Comparison of ENCODE assay signal across 19 cellular contexts in genomic region chr10:96272986-96273280, GRCh38. TPM values are rescaled to one million over a fixed set of nuclear protein-coding genes. Genes with fewer than 3 reads are reported as not detected.
DNase-seq lines count a peak whose midpoint lies in the region; ATAC-seq, FAIRE-seq and TF ChIP-seq lines count a peak whose summit lies in the region.
"Had no signal": no experiment of that assay in that cellular context is flagged by ENCODE, and none has a peak within 500 bp of the region (broad histone marks: within the 10 kb centered on the region; RNA-seq: fewer than 3 reads in every experiment).

No MANE protein-coding gene starts in this region.

- peak overlapping the region; percentile 98 for H3K4me3 ChIP-seq in OCI-LY3 (ENCODE audit: low read length)
- H3K4me3 ChIP-seq in keratinocyte (ENCODE audit: control insufficient read depth in 2 of 3, extremely low read depth in 1 of 3, insufficient read depth in 2 of 3, low read depth in 1 of 3, low read length in 3 of 3), result no peak overlapping the region
- H3K4me3 ChIP-seq in PC-3 (ENCODE audit: low read length), result no peak overlapping the region
- H3K4me3 ChIP-seq: heart left ventricle had no signal

- peaks cover 46% of the 10 kb centered on the region for H3K4me1 ChIP-seq in OCI-LY3 (ENCODE audit: low read length)
- peaks cover 44% of the 10 kb centered on the region for H3K4me1 ChIP-seq in keratinocyte (ENCODE audit: control insufficient read depth, extremely low read depth, insufficient read depth, low read length)
- no peaks in the 10 kb centered on the region for H3K4me1 ChIP-seq in PC-3 (ENCODE audit: insufficient read depth, low read length)

- peak overlapping the region; percentile 97 for H3K27ac Mint-ChIP-seq in type B pancreatic cell
- H3K27ac Mint-ChIP-seq: CD8-positive, alpha-beta T cell; HFFc6; naive thymus-derived CD4-positive, alpha-beta T cell had no signal

- peaks cover 22% of the 10 kb centered on the region for H4K20me1 ChIP-seq in OCI-LY3 (ENCODE audit: insufficient read depth, low read length)
- H4K20me1 ChIP-seq in keratinocyte (ENCODE audit: control insufficient read depth, extremely low read depth, insufficient read depth, low read length), result no peaks in the 10 kb centered on the region
- H4K20me1 ChIP-seq in PC-3 (ENCODE audit: low read length), result no peaks in the 10 kb centered on the region

- dilution Hi-C loops in keratinocyte (cut with MboI; ENCODE audit: extremely low pct_ligation_motif_present, low sequenced_read_pairs), result no loop called here

- ATAC-seq in GM21423 (IDR thresholded peaks at IDR 0.05; ENCODE audit: unreplicated experiment) (peak; percentile 2), left ventricle myocardium superior (no peak), PC-3 (no peak)
- ATAC-seq: CD8-positive, alpha-beta T cell; heart left ventricle had no signal

- H3K36me3 ChIP-seq in OCI-LY3 (replicated peaks; ENCODE audit: low read depth, low read length) (peaks cover 30% of the 10 kb centered on the region), keratinocyte (ENCODE audit: control insufficient read depth in 2 of 2, extremely low read depth in 1 of 2, insufficient read depth in 2 of 2, low read length in 2 of 2) (no peaks in the 10 kb centered on the region), PC-3 (ENCODE audit: low read depth, low read length) (no peaks in the 10 kb centered on the region)
- H3K36me3 ChIP-seq: heart left ventricle had no signal

- H3K9ac ChIP-seq in OCI-LY3 (ENCODE audit: low read length), result peak overlapping the region; percentile 98
- H3K9ac ChIP-seq in keratinocyte (ENCODE audit: control insufficient read depth, extremely low read depth, insufficient read depth, low read length), result no peak overlapping the region
- H3K9ac ChIP-seq in PC-3 (ENCODE audit: low read length), result no peak overlapping the region

- POLR2A ChIA-PET in PC-3 (lab: Charles Lee; ENCODE audit: unreplicated experiment), result no interaction called here

- H2AFZ ChIP-seq in OCI-LY3 (ENCODE audit: low read depth, low read length), result no peak overlapping the region
- H2AFZ ChIP-seq in keratinocyte (ENCODE audit: control insufficient read depth, low read length), result peak overlapping the region; percentile 71
- H2AFZ ChIP-seq in PC-3 (ENCODE audit: low read length), result no peak overlapping the region

- H3K4me1 Mint-ChIP-seq in type B pancreatic cell (ENCODE audit: unreplicated experiment), result peaks cover 19% of the 10 kb centered on the region
- H3K4me1 Mint-ChIP-seq: naive thymus-derived CD4-positive, alpha-beta T cell had no signal

- no peak for FAIRE-seq in keratinocyte (lab: Jason Lieb, UNC)
- FAIRE-seq: HTR-8/SVneo had no signal

- no peak for TF ChIP-seq CTCF in OCI-LY3 (IDR thresholded peaks at IDR 0.05; ENCODE audit: low read depth, low read length)
- no peak for TF ChIP-seq CTCF in keratinocyte (optimal IDR thresholded peaks at IDR 0.05 in 1 of 3, IDR thresholded peaks at IDR 0.05 in 1 of 3, conservative IDR thresholded peaks at IDR 0.05 in 1 of 3; ENCODE audit: extremely low read depth in 1 of 3, insufficient read depth in 2 of 3, low read length in 3 of 3)
- TF ChIP-seq CTCF in type B pancreatic cell (conservative IDR thresholded peaks at IDR 0.05), result no peak
- TF ChIP-seq CTCF in PC-3 (conservative IDR thresholded peaks at IDR 0.05; ENCODE audit: low read depth, low read length), result no peak

- intact Hi-C loops in left ventricle myocardium superior (cut with micrococcal nuclease) (no loop called here), PC-3 (cut with micrococcal nuclease) (no loop called here)

- H3K79me2 ChIP-seq in OCI-LY3 (ENCODE audit: low read length) (peaks cover 50% of the 10 kb centered on the region), keratinocyte (ENCODE audit: control insufficient read depth, insufficient read depth, low read length) (no peaks in the 10 kb centered on the region), PC-3 (ENCODE audit: low read length) (no peaks in the 10 kb centered on the region)

- peak overlapping the region; percentile 97 for H3K4me3 Mint-ChIP-seq in type B pancreatic cell
- H3K4me3 Mint-ChIP-seq: CD8-positive, alpha-beta T cell; HFFc6; naive thymus-derived CD4-positive, alpha-beta T cell had no signal

- no peaks in the 10 kb centered on the region for H3K27me3 ChIP-seq in OCI-LY3 (ENCODE audit: low read depth, low read length)
- H3K27me3 ChIP-seq in keratinocyte (ENCODE audit: control insufficient read depth, extremely low read depth, insufficient read depth, low read length), result no peaks in the 10 kb centered on the region
- H3K27me3 ChIP-seq in PC-3 (ENCODE audit: low read length), result no peaks in the 10 kb centered on the region

- H3K27ac ChIP-seq in OCI-LY3 (ENCODE audit: low read length) (peak overlapping the region; percentile 100), keratinocyte (ENCODE audit: control insufficient read depth, insufficient read depth, low read length) (no peak overlapping the region), PC-3 (ENCODE audit: low read length) (no peak overlapping the region)

- peak overlapping the region; percentile 100 for H3K4me2 ChIP-seq in OCI-LY3 (ENCODE audit: low read length)
- H3K4me2 ChIP-seq in keratinocyte (ENCODE audit: control insufficient read depth, extremely low read depth, insufficient read depth, low read depth, low read length), result no peak overlapping the region
- H3K4me2 ChIP-seq in PC-3 (ENCODE audit: low read length), result no peak overlapping the region

- BruUV-seq in PC-3 (replicated peaks; lab: Mats Ljungman, UMichigan), result no TSS peak

- H3K9me1 ChIP-seq in keratinocyte (ENCODE audit: control insufficient read depth, extremely low read depth, insufficient read depth, low read length), result no peaks in the 10 kb centered on the region

- CTCF ChIA-PET in PC-3 (lab: Charles Lee), result no interaction called here

- no peaks in the 10 kb centered on the region for H3K9me2 ChIP-seq in PC-3 (replicated peaks; ENCODE audit: low read length)

- no peaks in the 10 kb centered on the region for H3K27me3 Mint-ChIP-seq in type B pancreatic cell

- peaks cover 8% of the 10 kb centered on the region for H3K9me3 Mint-ChIP-seq in type B pancreatic cell
- H3K9me3 Mint-ChIP-seq: CD8-positive, alpha-beta T cell; HFFc6 had no signal

- no peak for DNase-seq in keratinocyte (ENCODE audit: low read depth, low spot score)
- no peak for DNase-seq in type B pancreatic cell (ENCODE audit: extremely low spot score, unreplicated experiment)
- DNase-seq in left ventricle myocardium superior, result no peak
- DNase-seq in PC-3, result no peak
- no peak for DNase-seq in COLO829 (ENCODE audit: low spot score)
- DNase-seq: activated naive CD4-positive, alpha-beta T cell; CD8-positive, alpha-beta T cell; GF-D8; heart left ventricle; HFFc6; left colon; naive thymus-derived CD4-positive, alpha-beta T cell; NCI-H2171 treated with DMSO at 0.1 percent for 48 hours; stimulated activated CD8-positive, alpha-beta memory T cell treated with anti-CD3 and anti-CD28 coated beads, Interleukin-4, amount 100 ng/mL, for 48 hours had no signal

- H3K9me3 ChIP-seq in OCI-LY3 (ENCODE audit: insufficient read depth, low read length), result no peaks in the 10 kb centered on the region
- H3K9me3 ChIP-seq in keratinocyte (ENCODE audit: control insufficient read depth, low read depth, low read length), result no peaks in the 10 kb centered on the region
- H3K9me3 ChIP-seq in PC-3 (ENCODE audit: low read length), result no peaks in the 10 kb centered on the region
- H3K9me3 ChIP-seq: heart left ventricle had no signal

- no peaks in the 10 kb centered on the region for H3F3A ChIP-seq in PC-3 (ENCODE audit: low read length, unreplicated experiment)

- peaks cover 8% of the 10 kb centered on the region for H3K36me3 Mint-ChIP-seq in type B pancreatic cell
- H3K36me3 Mint-ChIP-seq: CD8-positive, alpha-beta T cell; naive thymus-derived CD4-positive, alpha-beta T cell had no signal

RNA-seq across cellular contexts. Expression of gene BLNK, which starts 1.6 kb away (rescaled TPM):
- 0.51 to 4.4 TPM (median 2.2 TPM) in 3 replicates for polyA plus RNA-seq in keratinocyte
- 9.5 TPM for polyA plus RNA-seq in keratinocyte (2011; ENCODE audit: low read depth)
- 2.3 and 2.8 TPM in 2 replicates for polyA plus RNA-seq in keratinocyte (2011; cell fraction: cytosol; rRNA removed)
- polyA plus RNA-seq in keratinocyte (2011; cell fraction: nucleus; rRNA removed), result 6.0 and 6.9 TPM in 2 replicates
- polyA plus RNA-seq in keratinocyte (2012; ENCODE audit: low replicate concordance), result 0.41 and 12.3 TPM in 2 replicates
- polyA minus RNA-seq in keratinocyte, result 2.1 to 3.7 TPM in 2 of 3 replicates, not detected in the other
- not detected for polyA minus RNA-seq in keratinocyte (2011; cell fraction: cytosol; rRNA and poly(A)+ RNA removed)
- 2.6 and 5.2 TPM in 2 replicates for polyA minus RNA-seq in keratinocyte (2011; cell fraction: nucleus; rRNA and poly(A)+ RNA removed)
- total RNA-seq in type B pancreatic cell (ENCODE audit: low replicate concordance) (21.7 and 59.8 TPM in 2 replicates), left ventricle myocardium superior (1.3 TPM), PC-3 (2014; rRNA removed) (not detected in 2 replicates)
- total RNA-seq: HFFc6, pulmonary artery endothelial cell, SK-MEL-5 had no signal

RNA-seq across cellular contexts. Expression of gene DNTT, which starts 31.3 kb away (rescaled TPM):
- polyA plus RNA-seq in keratinocyte, result not detected in 3 replicates
- not detected for polyA plus RNA-seq in keratinocyte (2011; ENCODE audit: low read depth)
- not detected in 2 replicates for polyA plus RNA-seq in keratinocyte (2011; cell fraction: cytosol; rRNA removed)
- not detected in 2 replicates for polyA plus RNA-seq in keratinocyte (2011; cell fraction: nucleus; rRNA removed)
- polyA plus RNA-seq in keratinocyte (2012; ENCODE audit: low replicate concordance), result not detected in 2 replicates
- polyA minus RNA-seq in keratinocyte, result not detected in 3 replicates
- polyA minus RNA-seq in keratinocyte (2011; cell fraction: cytosol; rRNA and poly(A)+ RNA removed), result not detected
- not detected in 2 replicates for polyA minus RNA-seq in keratinocyte (2011; cell fraction: nucleus; rRNA and poly(A)+ RNA removed)
- total RNA-seq in type B pancreatic cell (ENCODE audit: low replicate concordance) (not detected in 2 replicates), left ventricle myocardium superior (not detected), PC-3 (2014; rRNA removed) (not detected in 2 replicates)
- total RNA-seq: CD8-positive, alpha-beta T cell; heart left ventricle; HFFc6; left colon; pulmonary artery endothelial cell; SK-MEL-5 had no signal
- polyA plus RNA-seq: heart left ventricle had no signal

Comparison
In these comparisons a context has a peak if more than half of its experiments do, and no peak if none do; other contexts are left out.
1. RNA of gene BLNK, which starts 1.6 kb away (total RNA-seq): 21.7 to 59.8 TPM in type B pancreatic cell; 1.3 TPM in left ventricle myocardium superior (single experiment) and not detected in PC-3; every median in the first group is over 10 times any median in the second.